ENCODE assay signal across 1 cellular context in the genomic region with DNA sequence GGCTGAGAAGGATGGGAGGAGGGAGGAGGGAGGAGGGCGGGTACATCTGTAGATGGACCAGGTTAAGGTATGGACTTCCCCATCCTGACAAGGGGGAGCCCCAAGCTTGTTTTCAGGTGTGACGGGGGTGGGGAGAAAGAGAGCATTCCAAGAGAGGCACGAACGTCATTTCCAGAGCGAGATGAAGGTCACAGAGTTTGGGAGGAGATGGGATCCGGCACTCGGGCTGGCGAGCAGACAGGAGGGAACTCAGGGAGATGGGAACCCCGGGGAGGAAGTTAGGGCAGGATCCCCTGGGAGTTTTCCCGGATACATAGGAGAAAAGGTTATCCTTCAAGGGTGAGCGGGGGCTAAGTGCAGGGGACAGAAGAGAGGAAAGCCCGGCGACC.
TF ChIP-seq lines count a peak whose summit lies in the region.

No MANE protein-coding gene starts in this region.

TF ChIP-seq in H1, 55 proteins besides CTCF, POLR2A, EP300 and RAD21 (continued from another document):
- TF ChIP-seq, protein P1, sequence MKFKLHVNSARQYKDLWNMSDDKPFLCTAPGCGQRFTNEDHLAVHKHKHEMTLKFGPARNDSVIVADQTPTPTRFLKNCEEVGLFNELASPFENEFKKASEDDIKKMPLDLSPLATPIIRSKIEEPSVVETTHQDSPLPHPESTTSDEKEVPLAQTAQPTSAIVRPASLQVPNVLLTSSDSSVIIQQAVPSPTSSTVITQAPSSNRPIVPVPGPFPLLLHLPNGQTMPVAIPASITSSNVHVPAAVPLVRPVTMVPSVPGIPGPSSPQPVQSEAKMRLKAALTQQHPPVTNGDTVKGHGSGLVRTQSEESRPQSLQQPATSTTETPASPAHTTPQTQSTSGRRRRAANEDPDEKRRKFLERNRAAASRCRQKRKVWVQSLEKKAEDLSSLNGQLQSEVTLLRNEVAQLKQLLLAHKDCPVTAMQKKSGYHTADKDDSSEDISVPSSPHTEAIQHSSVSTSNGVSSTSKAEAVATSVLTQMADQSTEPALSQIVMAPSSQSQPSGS (IDR thresholded peaks at IDR 0.05; ENCODE audit: low read length): no peak
